9 cellular contexts compared by ENCODE assay signal in the genomic region with DNA sequence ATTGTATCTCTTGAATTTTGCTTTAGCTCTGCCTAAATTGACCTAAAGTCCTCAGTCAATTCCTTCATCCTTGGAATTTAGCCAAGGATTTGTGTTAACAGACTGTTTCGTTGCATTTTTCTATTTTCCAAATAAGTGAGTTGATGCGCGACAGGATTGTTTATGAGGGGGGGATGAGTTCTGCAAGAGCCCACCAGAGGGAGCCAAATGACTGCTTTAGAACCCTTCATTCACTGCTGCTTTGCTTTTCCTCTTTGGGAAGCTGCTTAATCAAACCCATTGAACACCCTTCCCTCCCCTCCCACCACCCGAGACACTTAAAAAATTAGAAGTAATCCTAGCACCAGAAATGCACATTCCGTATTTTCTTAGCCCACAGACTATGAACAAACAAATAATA. TPM values are rescaled to one million over a fixed set of nuclear protein-coding genes. Genes with fewer than 3 reads are reported as not detected.
DNase-seq lines count a peak whose midpoint lies in the region; ATAC-seq and TF ChIP-seq lines count a peak whose summit lies in the region.
"Had no signal": no experiment of that assay in that cellular context is flagged by ENCODE, and none has a peak within 500 bp of the region (broad histone marks: within the 10 kb centered on the region; RNA-seq: fewer than 3 reads in every experiment).

No MANE protein-coding gene starts in this region.

- 0% methylated on average over 3 of the region's 5 CpGs for WGBS in mesenchymal stem cell
- 4 to 8% methylated on average over 5 of the region's 5 CpGs for WGBS in thyroid gland, 2 donors

- H3K4me1 ChIP-seq in endocrine pancreas (ENCODE audit: control insufficient read depth, insufficient read depth, low read length): no peaks in the 10 kb centered on the region
- peaks cover 6% of the 10 kb centered on the region for H3K4me1 ChIP-seq in mesenchymal stem cell (ENCODE audit: control insufficient read depth, insufficient read depth, low read depth, low read length)
- H3K4me1 ChIP-seq in thyroid gland: peaks cover 8 to 12% of the 10 kb centered on the region in 2 donors

- intact Hi-C loops in thyroid gland (cut with DNase I): loop anchor here (10.0 kb wide), 1 partner anchor 1396 kb away; no protein-coding TSS in a partner anchor

- H2AFZ ChIP-seq in mesenchymal stem cell (ENCODE audit: low read depth, low read length): no peak overlapping the region

- no peak overlapping the region for H3K4ac ChIP-seq in mesenchymal stem cell (ENCODE audit: low read depth in 1 of 2, low read length in 2 of 2)

- peak; percentile 65 for ATAC-seq in HG02642 (IDR thresholded peaks at IDR 0.05; ENCODE audit: poor library complexity, unreplicated experiment)

- H2BK120ac ChIP-seq in mesenchymal stem cell (ENCODE audit: low read depth, low read length): no peak overlapping the region

- no peak overlapping the region for H2AK5ac ChIP-seq in mesenchymal stem cell (ENCODE audit: low read length, severe bottlenecking)

- H4K91ac ChIP-seq in mesenchymal stem cell (ENCODE audit: low read length): no peak overlapping the region

- H4K8ac ChIP-seq in mesenchymal stem cell (ENCODE audit: low read length): no peak overlapping the region

- no peak overlapping the region for H2BK12ac ChIP-seq in mesenchymal stem cell (ENCODE audit: low read length in 2 of 2)

- H3K14ac ChIP-seq in mesenchymal stem cell (ENCODE audit: low read length in 2 of 2): no peak overlapping the region

- H3K9ac ChIP-seq in endocrine pancreas (ENCODE audit: control insufficient read depth, insufficient read depth, low read length) (no peak overlapping the region), mesenchymal stem cell (ENCODE audit: low read length) (no peak overlapping the region)

- no peaks in the 10 kb centered on the region for H3K79me1 ChIP-seq in mesenchymal stem cell (replicated peaks; ENCODE audit: low read length, poor library complexity, severe bottlenecking)

- no peak overlapping the region for H3K23ac ChIP-seq in mesenchymal stem cell (ENCODE audit: low read length in 2 of 2)

- no peak for TF ChIP-seq POLR2A in thyroid gland (IDR thresholded peaks at IDR 0.05)

- no peak overlapping the region for H3K18ac ChIP-seq in mesenchymal stem cell (ENCODE audit: low read depth in 1 of 2, low read length in 2 of 2)

- H3K27ac ChIP-seq in mesenchymal stem cell (ENCODE audit: low read length, poor library complexity, severe bottlenecking) (no peak overlapping the region), thyroid gland (peak overlapping the region in 2 of 3 donors; percentile 78 to 81)

- H3K9me3 ChIP-seq in endocrine pancreas (ENCODE audit: control insufficient read depth, low read length): no peaks in the 10 kb centered on the region
- no peaks in the 10 kb centered on the region for H3K9me3 ChIP-seq in mesenchymal stem cell (ENCODE audit: control insufficient read depth, low read length)
- no peaks in the 10 kb centered on the region for H3K9me3 ChIP-seq in thyroid gland

- peak; percentile 35 to 93 (median 80) for TF ChIP-seq CTCF in thyroid gland (IDR thresholded peaks at IDR 0.05)

- peak; percentile 70 for DNase-seq in activated effector memory CD4-positive, alpha-beta T cell treated with anti-CD3 and anti-CD28 coated beads, Interleukin-2, amount 50 U/mL, for 16 hours
- DNase-seq in activated effector memory CD4-positive, alpha-beta T cell treated with Interleukin-2 at 50 U/mL for 16 hours: no peak
- peak; percentile 6 for DNase-seq in NCI-H1417 treated with DMSO at 0.1 percent for 48 hours (lab: John Stamatoyannopoulos, UW)
- peak; percentile 23 for DNase-seq in UCSD-AML1 (lab: John Stamatoyannopoulos, UW; ENCODE audit: unreplicated experiment)
- DNase-seq in mesenchymal stem cell: peak; percentile 65
- peak; percentile 58 to 64 for DNase-seq in thyroid gland

- no peak overlapping the region for H2BK15ac ChIP-seq in mesenchymal stem cell (ENCODE audit: low read depth, poor library complexity, severe bottlenecking)

- H3K4me2 ChIP-seq in mesenchymal stem cell (ENCODE audit: low read length, poor library complexity, severe bottlenecking): no peak overlapping the region

- H2BK5ac ChIP-seq in mesenchymal stem cell (ENCODE audit: low read depth, low read length, poor library complexity, severe bottlenecking): no peak overlapping the region

- H3K27me3 ChIP-seq in endocrine pancreas (ENCODE audit: control insufficient read depth, insufficient read depth, low read length): peaks cover 4% of the 10 kb centered on the region
- peaks cover 15 to 46% of the 10 kb centered on the region in 2 experiments for H3K27me3 ChIP-seq in mesenchymal stem cell (ENCODE audit: control insufficient read depth in 1 of 2, insufficient read depth in 1 of 2, low read length in 2 of 2)
- H3K27me3 ChIP-seq in thyroid gland: no peaks in the 10 kb centered on the region

- peak overlapping the region; percentile 48 for H3K4me3 ChIP-seq in endocrine pancreas (ENCODE audit: control insufficient read depth, insufficient read depth, low read length)
- no peak overlapping the region for H3K4me3 ChIP-seq in mesenchymal stem cell (ENCODE audit: insufficient read depth in 1 of 2, low read depth in 1 of 2, low read length in 2 of 2)
- H3K4me3 ChIP-seq in thyroid gland (replicated peaks in 1 of 3): no peak overlapping the region

- H3K36me3 ChIP-seq in endocrine pancreas (ENCODE audit: control insufficient read depth, insufficient read depth, low read length) (no peaks in the 10 kb centered on the region), mesenchymal stem cell (ENCODE audit: control insufficient read depth in 1 of 2, insufficient read depth in 2 of 2, low read depth in 1 of 2, low read length in 2 of 2) (no peaks in the 10 kb centered on the region), thyroid gland (no peaks in the 10 kb centered on the region)

RNA-seq across cellular contexts. Expression of a gene that starts 33.7 kb away (rescaled TPM):
- not detected for polyA plus RNA-seq in mesenchymal stem cell (2013, experiment 1 of 2)
- polyA plus RNA-seq in mesenchymal stem cell (2013, experiment 2 of 2): not detected
- not detected for total RNA-seq in thyroid gland
- total RNA-seq: skeletal muscle tissue had no signal
